Comparison of ENCODE assay signal across 15 cellular contexts in genomic region chr2:133755515-133756311, GRCh38.
DNase-seq lines count a peak whose midpoint lies in the region; TF ChIP-seq lines count a peak whose summit lies in the region.
"Had no signal": no experiment of that assay in that cellular context is flagged by ENCODE, and none has a peak within 500 bp of the region (broad histone marks: within the 10 kb centered on the region; RNA-seq: fewer than 3 reads in every experiment).

No MANE protein-coding gene starts in this region.

- H3K9me3 ChIP-seq in prostate gland = no peaks in the 10 kb centered on the region

- no peaks in the 10 kb centered on the region for H3K36me3 ChIP-seq in prostate gland

- 43% methylated on average over 7 of the region's 7 CpGs for WGBS in prostate gland

- H3K27me3 ChIP-seq in prostate gland (replicated peaks; ENCODE audit: insufficient read depth) = no peaks in the 10 kb centered on the region

- no peak overlapping the region for H3K27ac ChIP-seq in prostate gland
- H3K27ac ChIP-seq: skin epidermis had no signal

- no peak overlapping the region for H3K4me3 ChIP-seq in AG09309 (ENCODE audit: control insufficient read depth, low read depth, low read length)
- H3K4me3 ChIP-seq in prostate gland = no peak overlapping the region
- H3K4me3 ChIP-seq: skin epidermis had no signal

- H3K4me1 ChIP-seq in prostate gland (replicated peaks) = no peaks in the 10 kb centered on the region

- H3K4me1 Mint-ChIP-seq in endothelial cell (ENCODE audit: unreplicated experiment) = no peaks in the 10 kb centered on the region
- H3K4me1 Mint-ChIP-seq: CD4-positive, CD25-positive, alpha-beta regulatory T cell had no signal

- no peak for TF ChIP-seq CTCF in AG09309 (IDR thresholded peaks at IDR 0.05; ENCODE audit: control insufficient read depth, insufficient read depth, low read depth, low read length, missing control alignments)
- TF ChIP-seq CTCF in prostate gland (IDR thresholded peaks at IDR 0.05) = no peak
- no peak for TF ChIP-seq CTCF in endothelial cell (IDR thresholded peaks at IDR 0.05; ENCODE audit: unreplicated experiment)

- H3K27me3 Mint-ChIP-seq in endothelial cell (ENCODE audit: unreplicated experiment) = no peaks in the 10 kb centered on the region

- H3K27ac Mint-ChIP-seq in endothelial cell (ENCODE audit: unreplicated experiment) = no peak overlapping the region
- H3K27ac Mint-ChIP-seq: CD4-positive, CD25-positive, alpha-beta regulatory T cell had no signal

- no peak overlapping the region for H3K4me3 Mint-ChIP-seq in endothelial cell (ENCODE audit: unreplicated experiment)
- H3K4me3 Mint-ChIP-seq: CD4-positive, CD25-positive, alpha-beta regulatory T cell had no signal

- no peaks in the 10 kb centered on the region for H3K9me3 Mint-ChIP-seq in endothelial cell (ENCODE audit: unreplicated experiment)

- intact Hi-C loops in prostate gland (cut with DNase I) = no loop called here

- no peaks in the 10 kb centered on the region for H3K36me3 Mint-ChIP-seq in endothelial cell (ENCODE audit: low read depth, unreplicated experiment)
- H3K36me3 Mint-ChIP-seq: CD4-positive, CD25-positive, alpha-beta regulatory T cell had no signal

- DNase-seq in AG09309 (ENCODE audit: low read depth) = peak; percentile 93
- DNase-seq in NCI-H1092 treated with DMSO at 0.1 percent for 48 hours (lab: John Stamatoyannopoulos, UW) = peak; percentile 9
- DNase-seq in fibroblast of peridontal ligament (ENCODE audit: extremely low read depth) = peak; percentile 100
- peak; percentile 91 for DNase-seq in non-pigmented ciliary epithelial cell (ENCODE audit: low read depth)
- no peak for DNase-seq in NCI-H774 (lab: John Stamatoyannopoulos, UW)
- no peak for DNase-seq in prostate gland (ENCODE audit: low spot score)
- no peak for DNase-seq in activated CD4-positive, CD25-positive, alpha-beta regulatory T cell (lab: John Stamatoyannopoulos, UW)
- no peak for DNase-seq in endothelial cell (ENCODE audit: low spot score)
- DNase-seq: activated CD4-positive, alpha-beta T cell treated with anti-CD3 and anti-CD28 coated beads, Interleukin-2, amount 50 U/mL, for 48 hours; activated naive CD4-positive, alpha-beta T cell; CD4-positive, CD25-positive, alpha-beta regulatory T cell; effector CD8-positive, alpha-beta T cell; MM.1S; NCI-H524 treated with DMSO at 0.1 percent for 48 hours had no signal

- TF ChIP-seq POLR2A in prostate gland (IDR thresholded peaks at IDR 0.05) = no peak

Comparison
In these comparisons a context has a peak if more than half of its experiments do, and no peak if none do; other contexts are left out.
1. DNase-seq: peak in AG09309 (single experiment), NCI-H1092 treated with DMSO at 0.1 percent for 48 hours (single experiment), fibroblast of peridontal ligament (single experiment) and non-pigmented ciliary epithelial cell (single experiment); none in NCI-H774 (single experiment), prostate gland (single experiment), activated CD4-positive, CD25-positive, alpha-beta regulatory T cell (0 of 4) and endothelial cell (single experiment).